In the genomic region with DNA sequence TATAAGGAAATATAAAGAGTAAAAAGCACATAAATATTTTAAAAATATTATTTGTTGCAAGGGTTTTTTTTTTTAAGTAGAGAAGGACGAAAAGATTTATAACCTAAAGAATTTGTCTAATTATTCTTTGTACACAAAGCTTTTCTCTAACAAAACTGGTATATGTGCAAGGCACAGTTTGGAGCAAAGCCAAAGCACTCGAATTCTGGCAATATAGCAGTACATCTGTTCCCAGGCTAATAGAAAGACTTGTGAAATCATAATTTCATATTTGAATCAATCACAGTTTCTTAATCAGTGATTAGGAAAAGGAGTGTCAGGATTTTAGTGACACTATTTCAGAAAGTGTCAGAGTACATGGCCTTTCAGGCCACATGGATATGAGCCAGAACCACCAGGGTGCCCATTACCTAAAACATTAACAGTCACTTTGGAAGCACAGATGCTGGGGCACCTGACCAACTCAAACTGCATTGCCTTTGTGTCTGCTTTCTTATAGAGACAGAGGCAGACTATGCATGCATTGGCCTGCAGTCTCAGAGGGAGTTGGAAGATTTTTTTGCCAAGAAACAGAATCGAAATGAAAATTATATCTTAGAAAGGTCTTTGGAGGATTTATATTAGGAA, we compare ENCODE assay signal across 26 cellular contexts.
DNase-seq lines count a peak whose midpoint lies in the region; ATAC-seq, FAIRE-seq and TF ChIP-seq lines count a peak whose summit lies in the region.
"Had no signal": no experiment of that assay in that cellular context is flagged by ENCODE, and none has a peak within 500 bp of the region (broad histone marks: within the 10 kb centered on the region; RNA-seq: fewer than 3 reads in every experiment).

No MANE protein-coding gene starts in this region.

- H3K4me3 Mint-ChIP-seq in endodermal cell: no peak overlapping the region
- H3K4me3 Mint-ChIP-seq: activated naive CD8-positive, alpha-beta T cell; activated T-helper 17 cell treated with anti-CD3 and anti-CD28 coated beads, Interleukin-2, amount 50 U/mL, for 72 hours; type B pancreatic cell had no signal

- H3K4me3 ChIP-seq in endodermal cell (ENCODE audit: low read length) (no peak overlapping the region), sigmoid colon (no peak overlapping the region)
- H3K4me3 ChIP-seq: MG63, skin epidermis had no signal

- intact Hi-C loops in sigmoid colon (cut with DNase I): no loop called here

- no peaks in the 10 kb centered on the region for H3K9me3 Mint-ChIP-seq in endodermal cell
- H3K9me3 Mint-ChIP-seq: type B pancreatic cell had no signal

- ATAC-seq in GM18520 (IDR thresholded peaks at IDR 0.05; ENCODE audit: unreplicated experiment) (no peak), HG03442 (IDR thresholded peaks at IDR 0.05; ENCODE audit: unreplicated experiment) (no peak)
- ATAC-seq: activated T-helper 17 cell treated with anti-CD3 and anti-CD28 coated beads, Interleukin-2, amount 50 U/mL, for 72 hours; Panc1 had no signal

- TF ChIP-seq POLR2A in sigmoid colon (IDR thresholded peaks at IDR 0.05): no peak
- no peak for TF ChIP-seq POLR2A in H54 (IDR thresholded peaks at IDR 0.05; ENCODE audit: low read depth, low read length)

- H3K36me3 Mint-ChIP-seq in endodermal cell (ENCODE audit: low read depth): no peaks in the 10 kb centered on the region
- H3K36me3 Mint-ChIP-seq: activated naive CD8-positive, alpha-beta T cell; type B pancreatic cell had no signal

- H3K36me3 ChIP-seq in endodermal cell (ENCODE audit: control insufficient read depth, insufficient read depth, low read length) (no peaks in the 10 kb centered on the region), sigmoid colon (no peaks in the 10 kb centered on the region)
- H3K36me3 ChIP-seq: MG63 had no signal

- WGBS in endodermal cell (ENCODE audit: insufficient coverage in 1 of 2, insufficient read length in 1 of 2), 2 experiments: 89 to 100% methylated on average over 1 to 3 of the region's 3 CpGs
- 28 to 58% methylated on average over 3 of the region's 3 CpGs for WGBS in sigmoid colon, 2 donors

- no peak overlapping the region for H3K27ac Mint-ChIP-seq in endodermal cell
- H3K27ac Mint-ChIP-seq: activated naive CD8-positive, alpha-beta T cell; activated T-helper 17 cell treated with anti-CD3 and anti-CD28 coated beads, Interleukin-2, amount 50 U/mL, for 72 hours; type B pancreatic cell had no signal

- no peaks in the 10 kb centered on the region for H3K4me1 Mint-ChIP-seq in endodermal cell
- H3K4me1 Mint-ChIP-seq: activated T-helper 17 cell treated with anti-CD3 and anti-CD28 coated beads, Interleukin-2, amount 50 U/mL, for 72 hours had no signal

- H3K4me1 ChIP-seq in endodermal cell (ENCODE audit: control insufficient read depth, insufficient read depth, low read length) (no peaks in the 10 kb centered on the region), sigmoid colon (no peaks in the 10 kb centered on the region)

- DNase-seq in NCI-H1092 (lab: John Stamatoyannopoulos, UW): peak; percentile 84
- DNase-seq in NCI-H1694 treated with DMSO at 0.1 percent for 48 hours (lab: John Stamatoyannopoulos, UW): peak; percentile 31
- peak; percentile 74 to 88 for DNase-seq in NCI-H446 (lab: John Stamatoyannopoulos, UW)
- DNase-seq in endodermal cell: peak; percentile 47
- no peak for DNase-seq in sigmoid colon
- DNase-seq in H54 (ENCODE audit: insufficient read length, low spot score): no peak
- DNase-seq: activated CD4-positive, alpha-beta T cell treated with anti-CD3 and anti-CD28 coated beads, Interleukin-2, amount 50 U/mL, for 4 hours; activated CD4-positive, CD25-positive, alpha-beta regulatory T cell; activated CD8-positive, alpha-beta memory T cell treated with anti-CD3 and anti-CD28 coated beads, Interleukin-2, amount 50 U/mL, for 48 hours; aorta; central memory CD4-positive, alpha-beta T cell; GDM1; GOT3; mesenchymal stem cell; MG63; NK-92 treated with Interleukin-12 subunit alpha and Interleukin-12 subunit beta, amount 100 ng/mL, for 24 hours; nucleus accumbens; SHP77 treated with DMSO at 0.1 percent for 48 hours; T1000 had no signal

- H3K27me3 ChIP-seq in endodermal cell (ENCODE audit: control insufficient read depth, insufficient read depth, low read length, poor library complexity, severe bottlenecking) (no peaks in the 10 kb centered on the region), sigmoid colon (no peaks in the 10 kb centered on the region)
- H3K27me3 ChIP-seq: MG63 had no signal

- no peak for TF ChIP-seq EP300 in sigmoid colon (IDR thresholded peaks at IDR 0.05)

- TF ChIP-seq CTCF in endodermal cell (conservative IDR thresholded peaks at IDR 0.05) (no peak), sigmoid colon (IDR thresholded peaks at IDR 0.05) (no peak)

- FAIRE-seq in H54 (lab: Jason Lieb, UNC): no peak

- no peak overlapping the region for H3K9ac ChIP-seq in endodermal cell (ENCODE audit: extremely low read depth, low read length, poor library complexity, severe bottlenecking)

- H3K27me3 Mint-ChIP-seq in endodermal cell (ENCODE audit: insufficient read depth): no peaks in the 10 kb centered on the region
- H3K27me3 Mint-ChIP-seq: activated naive CD8-positive, alpha-beta T cell; activated T-helper 17 cell treated with anti-CD3 and anti-CD28 coated beads, Interleukin-2, amount 50 U/mL, for 72 hours; type B pancreatic cell had no signal

- H3K9me3 ChIP-seq in endodermal cell (ENCODE audit: control insufficient read depth, low read length): no peaks in the 10 kb centered on the region
- H3K9me3 ChIP-seq in sigmoid colon: peaks cover 0 to 4% (median 0%) of the 10 kb centered on the region in 4 donors
- H3K9me3 ChIP-seq: MG63 had no signal

- H3K27ac ChIP-seq in endodermal cell (ENCODE audit: low read depth, low read length): no peak overlapping the region
- H3K27ac ChIP-seq in sigmoid colon: no peak overlapping the region
- H3K27ac ChIP-seq: skin epidermis had no signal

Comparison
In these comparisons a context has a peak if more than half of its experiments do, and no peak if none do; other contexts are left out.
1. DNase-seq: peak in NCI-H1092 (single experiment), NCI-H1694 treated with DMSO at 0.1 percent for 48 hours (single experiment), NCI-H446 (2 of 2) and endodermal cell (single experiment); none in sigmoid colon (single experiment) and H54 (single experiment).